Comparison of ENCODE assay signal across 31 cellular contexts in genomic region chr1:176931526-176931925, GRCh38.
"Had no signal": no experiment of that assay in that cellular context is flagged by ENCODE, and none has a peak within 500 bp of the region (broad histone marks: within the 10 kb centered on the region; RNA-seq: fewer than 3 reads in every experiment).

No MANE protein-coding gene starts in this region.

- H3K36me3 ChIP-seq: adrenal gland, ascending aorta, brain microvascular endothelial cell, breast epithelium had no signal

- ATAC-seq: activated naive CD4-positive, alpha-beta T cell treated with anti-CD3 and anti-CD28 coated beads, Interleukin-2, amount 50 U/mL, for 72 hours; activated naive CD8-positive, alpha-beta T cell treated with anti-CD3 and anti-CD28 coated beads, Interleukin-2, amount 50 U/mL, for 24 hours; activated T-cell treated with anti-CD3 and anti-CD28 coated beads, Interleukin-2, amount 50 U/mL, for 4 hours; activated T-cell treated with anti-CD3 and anti-CD28 coated beads, Interleukin-2, amount 50 U/mL, for 72 hours; activated T-helper 17 cell treated with anti-CD3 and anti-CD28 coated beads, Interleukin-2, amount 50 U/mL, for 72 hours; body of pancreas had no signal

- DNase-seq: activated effector memory CD4-positive, alpha-beta T cell treated with anti-CD3 and anti-CD28 coated beads, Interleukin-2, amount 50 U/mL, for 16 hours; activated effector memory CD4-positive, alpha-beta T cell treated with Interleukin-2 at 50 U/mL for 16 hours; activated gamma-delta T cell; activated gamma-delta T cell treated with Interleukin-2 at 50 U/mL for 16 hours; activated naive CD4-positive, alpha-beta T cell; activated naive CD4-positive, alpha-beta T cell treated with anti-CD3 and anti-CD28 coated beads for 36 hours; activated naive CD4-positive, alpha-beta T cell treated with anti-CD3 and anti-CD28 coated beads, Interleukin-2, amount 10 ng/mL, durations not matched to agents 7 days and 5 days; activated naive CD4-positive, alpha-beta T cell treated with anti-CD3 and anti-CD28 coated beads, Interleukin-2, amount 50 U/mL, for 16 hours; activated naive CD4-positive, alpha-beta T cell treated with Interleukin-2 at 50 U/mL for 16 hours; activated naive CD8-positive, alpha-beta T cell treated with anti-CD3 and anti-CD28 coated beads for 36 hours; activated naive CD8-positive, alpha-beta T cell treated with anti-CD3 and anti-CD28 coated beads, Interleukin-2, amount 10 ng/mL, durations not matched to agents 7 days and 5 days; activated naive CD8-positive, alpha-beta T cell treated with anti-CD3 and anti-CD28 coated beads, Interleukin-2, amount 50 U/mL, for 24 hours; activated T-cell treated with anti-CD3 and anti-CD28 coated beads, Interleukin-2, amount 50 U/mL, for 1 hour; activated T-cell treated with anti-CD3 and anti-CD28 coated beads, Interleukin-2, amount 50 U/mL, for 24 hours; activated T-cell treated with anti-CD3 and anti-CD28 coated beads, Interleukin-2, amount 50 U/mL, for 4 hours; activated T-cell treated with anti-CD3 and anti-CD28 coated beads, Interleukin-2, amount 50 U/mL, for 48 hours; activated T-cell treated with anti-CD3 and anti-CD28 coated beads, Interleukin-2, amount 50 U/mL, for 72 hours; adrenal gland; amniotic stem cell; amygdala; anterior cingulate cortex; aorta; body of pancreas; brain microvascular endothelial cell; caudate nucleus; central memory CD4-positive, alpha-beta T cell; cerebellar nuclear complex had no signal

- H3K27ac ChIP-seq: adrenal gland, body of pancreas, brain microvascular endothelial cell, breast epithelium had no signal

- H3K9me3 ChIP-seq: adrenal gland, ascending aorta, body of pancreas, breast epithelium had no signal

- H3K4me3 ChIP-seq: adrenal gland, ascending aorta, body of pancreas, breast epithelium had no signal

- H3K4me1 ChIP-seq: adrenal gland, breast epithelium had no signal

- H3K27me3 ChIP-seq: adrenal gland, ascending aorta, body of pancreas, brain microvascular endothelial cell had no signal
